9 cellular contexts compared by ENCODE assay signal in the genomic region with DNA sequence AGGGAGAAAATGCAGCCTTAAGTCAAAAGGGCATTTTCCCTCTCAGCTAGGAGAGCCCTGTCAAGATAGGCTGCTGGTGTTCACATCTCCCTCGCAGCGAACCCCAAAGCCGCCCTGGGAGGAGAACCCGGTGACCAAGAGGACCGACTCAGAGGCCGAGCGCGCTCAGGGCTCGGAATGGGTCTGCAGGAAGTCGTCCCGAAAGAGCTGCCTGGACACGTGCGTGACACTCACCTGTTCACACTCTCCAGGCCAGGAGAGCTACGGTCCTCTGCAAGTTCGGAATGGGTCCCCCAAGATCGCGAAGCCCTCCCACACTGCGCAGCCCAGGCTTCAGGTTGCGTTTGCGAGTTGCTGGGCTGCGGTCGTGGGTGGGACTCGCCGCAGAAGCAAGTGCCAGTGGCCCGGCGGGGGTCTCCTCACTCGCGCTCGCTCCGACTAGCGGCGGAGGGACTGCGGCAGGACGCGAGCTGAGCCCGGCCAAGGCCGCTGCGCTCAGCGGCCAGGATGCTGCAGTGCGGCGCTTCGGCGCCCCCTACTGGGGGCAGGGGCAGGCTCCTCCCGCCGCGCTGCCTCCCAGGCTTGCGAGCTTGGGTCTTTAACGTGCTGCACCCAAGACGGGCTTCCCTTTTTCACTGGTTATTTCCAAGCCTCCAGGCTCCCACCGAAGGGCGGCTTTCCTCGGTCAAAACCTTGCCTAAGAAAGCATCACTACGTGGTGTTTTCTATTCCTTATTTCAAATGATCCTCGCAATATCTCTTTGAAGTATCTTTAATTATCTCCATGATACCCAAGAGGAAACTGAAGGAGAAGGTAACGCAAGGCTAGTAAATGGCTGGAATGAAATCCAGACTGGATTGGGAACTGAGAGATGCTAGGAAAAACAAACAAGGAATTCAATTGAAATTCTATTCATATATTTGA. TPM values are rescaled to one million over a fixed set of nuclear protein-coding genes. Genes with fewer than 3 reads are reported as not detected.
DNase-seq lines count a peak whose midpoint lies in the region; ATAC-seq and TF ChIP-seq lines count a peak whose summit lies in the region.
"Had no signal": no experiment of that assay in that cellular context is flagged by ENCODE, and none has a peak within 500 bp of the region (broad histone marks: within the 10 kb centered on the region; RNA-seq: fewer than 3 reads in every experiment).

Gene RERG, minus strand, starts transcription at position 457 of the 925 bp plus-strand sequence. CDS start 3,928 bp downstream, outside the sequence.

- H3K4me3 Mint-ChIP-seq in activated T-helper 2 cell treated with anti-CD3 and anti-CD28 coated beads, Interferon-gamma antibody, Interleukin-2, Interleukin-4, amounts not matched to agents 10 μg/mL and 5 μg/mL and 100 μg/mL, durations not matched to agents 14 hours and 24 hours and 36 hours (ENCODE audit: low read depth): peak within 1 kb of the TSS; percentile 53
- H3K4me3 Mint-ChIP-seq in nephron: peak within 1 kb of the TSS; percentile 80 to 85 (median 85)

- no peaks in the 10 kb centered on the region for H3K4me1 ChIP-seq in OCI-LY1 (ENCODE audit: insufficient read depth, low read length, severe bottlenecking)

- H3K9me3 Mint-ChIP-seq in activated T-helper 2 cell treated with anti-CD3 and anti-CD28 coated beads, Interferon-gamma antibody, Interleukin-2, Interleukin-4, amounts not matched to agents 10 μg/mL and 5 μg/mL and 100 μg/mL, durations not matched to agents 14 hours and 24 hours and 36 hours: no peaks in the 10 kb centered on the region
- H3K9me3 Mint-ChIP-seq in nephron: no peaks in the 10 kb centered on the region

- no peaks in the 10 kb centered on the region for H3K9me2 ChIP-seq in OCI-LY1 (ENCODE audit: low read depth, low read length)

- H3K36me3 ChIP-seq in OCI-LY1 (ENCODE audit: insufficient read depth, low read length): no peaks in the 10 kb centered on the region

- H4K20me1 ChIP-seq in OCI-LY1 (ENCODE audit: insufficient read depth, low read length): no peaks in the 10 kb centered on the region

- H3K79me2 ChIP-seq in OCI-LY1 (ENCODE audit: insufficient read depth, low read length): no peaks in the 10 kb centered on the region

- H3K27me3 ChIP-seq in OCI-LY1 (ENCODE audit: insufficient read depth, low read length): no peaks in the 10 kb centered on the region

- peaks cover 41% of the 10 kb centered on the region for H3K27me3 Mint-ChIP-seq in activated T-helper 2 cell treated with anti-CD3 and anti-CD28 coated beads, Interferon-gamma antibody, Interleukin-2, Interleukin-4, amounts not matched to agents 10 μg/mL and 5 μg/mL and 100 μg/mL, durations not matched to agents 14 hours and 24 hours and 36 hours (ENCODE audit: low read depth)
- peaks cover 11% of the 10 kb centered on the region for H3K27me3 Mint-ChIP-seq in nephron (ENCODE audit: low read depth)

- no peaks in the 10 kb centered on the region for H3K36me3 Mint-ChIP-seq in activated T-helper 2 cell treated with anti-CD3 and anti-CD28 coated beads, Interferon-gamma antibody, Interleukin-2, Interleukin-4, amounts not matched to agents 10 μg/mL and 5 μg/mL and 100 μg/mL, durations not matched to agents 14 hours and 24 hours and 36 hours (ENCODE audit: low read depth)
- H3K36me3 Mint-ChIP-seq in nephron (ENCODE audit: low read depth): no peaks in the 10 kb centered on the region

- no peaks in the 10 kb centered on the region for H3K4me1 Mint-ChIP-seq in activated T-helper 2 cell treated with anti-CD3 and anti-CD28 coated beads, Interferon-gamma antibody, Interleukin-2, Interleukin-4, amounts not matched to agents 10 μg/mL and 5 μg/mL and 100 μg/mL, durations not matched to agents 14 hours and 24 hours and 36 hours (ENCODE audit: low read depth)
- peaks cover 26% of the 10 kb centered on the region for H3K4me1 Mint-ChIP-seq in nephron

- no peaks in the 10 kb centered on the region for H3K9me3 ChIP-seq in OCI-LY1 (ENCODE audit: low read length)

- peak; percentile 93 for ATAC-seq in HG03439 (IDR thresholded peaks at IDR 0.05; ENCODE audit: unreplicated experiment)

- intact Hi-C loops in activated T-helper 2 cell treated with anti-CD3 and anti-CD28 coated beads, Interferon-gamma antibody, Interleukin-2, Interleukin-4, amounts not matched to agents 10 μg/mL and 5 μg/mL and 100 μg/mL, durations not matched to agents 14 hours and 24 hours and 36 hours (cut with micrococcal nuclease): loop anchor here (5.0 kb wide), 4 partner anchors 69 to 374 kb away; no protein-coding TSS in a partner anchor

- DNase-seq in C1 segment of cervical spinal cord (lab: John Stamatoyannopoulos, UW) (peak in 13 of 14 donors; percentile 17 to 84 (median 50)), GM19240 (ENCODE audit: insufficient read length, low spot score) (peak; percentile 38), fibroblast of the aortic adventitia (ENCODE audit: low read depth) (peak; percentile 68)
- peak; percentile 61 for DNase-seq in activated T-helper 2 cell treated with anti-CD3 and anti-CD28 coated beads, Interferon-gamma antibody, Interleukin-2, Interleukin-4, amounts not matched to agents 10 μg/mL and 5 μg/mL and 100 μg/mL, durations not matched to agents 14 hours and 24 hours and 36 hours (ENCODE audit: low spot score)
- peak; percentile 45 for DNase-seq in stimulated activated naive CD4-positive, alpha-beta T cell treated with Interleukin-2 at 50 U/mL for 16 hours (lab: John Stamatoyannopoulos, UW)

- no peak within 1 kb of the TSS for H3K9ac ChIP-seq in OCI-LY1 (ENCODE audit: low read length)

- H2AFZ ChIP-seq in OCI-LY1 (ENCODE audit: low read length): no peak within 1 kb of the TSS

- no peaks in the 10 kb centered on the region for H3F3A ChIP-seq in OCI-LY1 (ENCODE audit: insufficient read depth, low read length)

- H3K27ac ChIP-seq in OCI-LY1 (ENCODE audit: low read depth, low read length, poor library complexity, severe bottlenecking): no peak within 1 kb of the TSS

- H3K4me3 ChIP-seq in OCI-LY1 (ENCODE audit: low read depth, low read length, poor library complexity, severe bottlenecking): no peak within 1 kb of the TSS
- H3K4me3 ChIP-seq in fibroblast of the aortic adventitia (ENCODE audit: low read depth, low read length): peak within 1 kb of the TSS; percentile 56

- TF ChIP-seq CTCF in OCI-LY1 (IDR thresholded peaks at IDR 0.05; ENCODE audit: low read length): peak; percentile 65
- peak; percentile 87 for TF ChIP-seq CTCF in fibroblast of the aortic adventitia (IDR thresholded peaks at IDR 0.05; ENCODE audit: insufficient read depth, low read length)
- peak; percentile 99 for TF ChIP-seq CTCF in nephron (IDR thresholded peaks at IDR 0.05; ENCODE audit: unreplicated experiment in 3 of 3)

- no peak within 1 kb of the TSS for H3K4me2 ChIP-seq in OCI-LY1 (ENCODE audit: low read length)

- H3K27ac Mint-ChIP-seq in activated T-helper 2 cell treated with anti-CD3 and anti-CD28 coated beads, Interferon-gamma antibody, Interleukin-2, Interleukin-4, amounts not matched to agents 10 μg/mL and 5 μg/mL and 100 μg/mL, durations not matched to agents 14 hours and 24 hours and 36 hours: no peak within 1 kb of the TSS
- peak within 1 kb of the TSS; percentile 65 to 72 (median 70) for H3K27ac Mint-ChIP-seq in nephron

RNA-seq across cellular contexts. Expression of gene RERG, which starts in this region (rescaled TPM):
- total RNA-seq in activated T-helper 2 cell treated with anti-CD3 and anti-CD28 coated beads, Interferon-gamma antibody, Interleukin-2, Interleukin-4, amounts not matched to agents 10 μg/mL and 5 μg/mL and 100 μg/mL, durations not matched to agents 14 hours and 24 hours and 36 hours: not detected in 2 replicates
- total RNA-seq in fibroblast of the aortic adventitia (ENCODE audit: low replicate concordance): not detected in 2 replicates
- total RNA-seq: T-helper 2 cell treated with Interferon-gamma antibody and Interleukin-4, amounts not matched to agents 100 ng/mL and 5 ng/mL, for 36 hours had no signal

Comparison
In these comparisons a context has a peak if more than half of its experiments do, and no peak if none do; other contexts are left out.
1. Peak in DNase-seq in activated T-helper 2 cell treated with anti-CD3 and anti-CD28 coated beads, Interferon-gamma antibody, Interleukin-2, Interleukin-4, amounts not matched to agents 10 μg/mL and 5 μg/mL and 100 μg/mL, durations not matched to agents 14 hours and 24 hours and 36 hours; RNA of the gene not detected or under 1 TPM.
2. Peak in DNase-seq and H3K4me3 ChIP-seq in fibroblast of the aortic adventitia; RNA of the gene not detected or under 1 TPM.